10 cellular contexts compared by ENCODE assay signal in genomic region chr12:121925361-121925725, GRCh38. TPM values are rescaled to one million over a fixed set of nuclear protein-coding genes. Genes with fewer than 3 reads are reported as not detected.
DNase-seq lines count a peak whose midpoint lies in the region; ATAC-seq and TF ChIP-seq lines count a peak whose summit lies in the region.
"Had no signal": no experiment of that assay in that cellular context is flagged by ENCODE, and none has a peak within 500 bp of the region (broad histone marks: within the 10 kb centered on the region; RNA-seq: fewer than 3 reads in every experiment).

No MANE protein-coding gene starts in this region.

- H3K4me1 ChIP-seq in ACC112 (ENCODE audit: control insufficient read depth, insufficient read depth, low read length, unreplicated experiment), result peaks cover 35% of the 10 kb centered on the region
- peaks cover 10% of the 10 kb centered on the region for H3K4me1 ChIP-seq in Panc1 (ENCODE audit: control insufficient read depth, insufficient read depth, low read length)
- H3K4me1 ChIP-seq in neural progenitor cell, result peaks cover 7% of the 10 kb centered on the region
- no peaks in the 10 kb centered on the region for H3K4me1 ChIP-seq in effector memory CD4-positive, alpha-beta T cell (ENCODE audit: control insufficient read depth, insufficient read depth, low read length, poor library complexity, severe bottlenecking)

- in situ Hi-C loops in Panc1 (cut with HindIII; ENCODE audit: low pct_unique_long_range_greater_than_20kb, low sequenced_read_pairs), result no loop called here

- peaks cover 12% of the 10 kb centered on the region for H3F3A ChIP-seq in neural progenitor cell (ENCODE audit: low read depth)

- BruUV-seq in Panc1 (replicated peaks; lab: Mats Ljungman, UMichigan), result no TSS peak

- H3K4me3 ChIP-seq in ACC112 (ENCODE audit: low read depth, low read length) (peak overlapping the region; percentile 54), Panc1 (ENCODE audit: low read depth in 2 of 2, low read length in 2 of 2) (no peak overlapping the region), neural progenitor cell (no peak overlapping the region)
- H3K4me3 ChIP-seq in effector memory CD4-positive, alpha-beta T cell (ENCODE audit: insufficient read depth, low read depth, low read length, poor library complexity, severe bottlenecking), result no peak overlapping the region

- peak overlapping the region; percentile 35 for H3K4me3 Mint-ChIP-seq in neural progenitor cell

- H3K36me3 ChIP-seq in ACC112 (ENCODE audit: insufficient read depth, low read length), result no peaks in the 10 kb centered on the region
- H3K36me3 ChIP-seq in Panc1 (ENCODE audit: control insufficient read depth, insufficient read depth, low read length), result no peaks in the 10 kb centered on the region
- no peaks in the 10 kb centered on the region for H3K36me3 ChIP-seq in neural progenitor cell
- no peaks in the 10 kb centered on the region for H3K36me3 ChIP-seq in effector memory CD4-positive, alpha-beta T cell (ENCODE audit: control insufficient read depth, insufficient read depth, low read length)

- H2AFZ ChIP-seq in ACC112 (ENCODE audit: low read length, unreplicated experiment) (peak overlapping the region; percentile 58), neural progenitor cell (replicated peaks) (no peak overlapping the region)

- H3K4me2 ChIP-seq in neural progenitor cell, result no peak overlapping the region

- peaks cover 17% of the 10 kb centered on the region for H3K4me1 Mint-ChIP-seq in neural progenitor cell

- POLR2A ChIA-PET in Panc1 (lab: Charles Lee), result no interaction called here

- DNase-seq in Panc1 (ENCODE audit: low read depth, low spot score) (no peak), fibroblast of gingiva (ENCODE audit: low read depth) (peak; percentile 86), neural progenitor cell (ENCODE audit: low spot score) (no peak)
- no peak for DNase-seq in effector memory CD4-positive, alpha-beta T cell
- DNase-seq: activated gamma-delta T cell, NCI-H2081 treated with DMSO at 0.1 percent for 48 hours had no signal

- H3K27ac Mint-ChIP-seq in neural progenitor cell, result no peak overlapping the region

- H3K9me3 Mint-ChIP-seq in neural progenitor cell, result no peaks in the 10 kb centered on the region

- intact Hi-C loops in Panc1 (cut with micrococcal nuclease; ENCODE audit: unreplicated experiment), result loop anchor here (10.0 kb wide), 1 partner anchor 69 kb away; no protein-coding TSS in a partner anchor

- no peaks in the 10 kb centered on the region for H3K27me3 Mint-ChIP-seq in neural progenitor cell (ENCODE audit: insufficient read depth, low read depth)

- peak; percentile 23; the same call in 1 of the 2 replicates for ATAC-seq in Panc1
- no peak for ATAC-seq in GM18519 (IDR thresholded peaks at IDR 0.05; ENCODE audit: low FRiP score, unreplicated experiment)
- ATAC-seq in GM21381 (IDR thresholded peaks at IDR 0.05; ENCODE audit: unreplicated experiment), result no peak
- ATAC-seq in GM21529 (IDR thresholded peaks at IDR 0.05; ENCODE audit: unreplicated experiment), result no peak

- H3K27ac ChIP-seq in ACC112 (ENCODE audit: low read depth, low read length) (peak overlapping the region; percentile 93), Panc1 (ENCODE audit: low read length) (peak overlapping the region; percentile 82), neural progenitor cell (no peak overlapping the region)
- no peak overlapping the region for H3K27ac ChIP-seq in effector memory CD4-positive, alpha-beta T cell (ENCODE audit: insufficient read depth, low read length, poor library complexity, severe bottlenecking)

- H3K9me3 ChIP-seq in Panc1 (ENCODE audit: control insufficient read depth, insufficient read depth, low read depth, low read length), result no peaks in the 10 kb centered on the region
- H3K9me3 ChIP-seq in neural progenitor cell (ENCODE audit: low read depth), result no peaks in the 10 kb centered on the region
- H3K9me3 ChIP-seq in effector memory CD4-positive, alpha-beta T cell (ENCODE audit: control insufficient read depth, low read length), result no peaks in the 10 kb centered on the region

- no peak for TF ChIP-seq CTCF in Panc1 (IDR thresholded peaks at IDR 0.05)
- no peak for TF ChIP-seq CTCF in neural progenitor cell (IDR thresholded peaks at IDR 0.05)

- H3K27me3 ChIP-seq in ACC112 (ENCODE audit: insufficient read depth, low read length) (no peaks in the 10 kb centered on the region), Panc1 (ENCODE audit: control insufficient read depth, insufficient read depth, low read length) (no peaks in the 10 kb centered on the region), neural progenitor cell (no peaks in the 10 kb centered on the region)
- no peaks in the 10 kb centered on the region for H3K27me3 ChIP-seq in effector memory CD4-positive, alpha-beta T cell (replicated peaks; ENCODE audit: control insufficient read depth, insufficient read depth, low read length, poor library complexity, severe bottlenecking)

- CTCF ChIA-PET in Panc1 (lab: Charles Lee), result no interaction called here

- H3K9ac ChIP-seq in neural progenitor cell, result peak overlapping the region; percentile 9

- no peaks in the 10 kb centered on the region for H4K20me1 ChIP-seq in neural progenitor cell (ENCODE audit: low read depth)

- H3K79me2 ChIP-seq in ACC112 (ENCODE audit: control insufficient read depth, insufficient read depth, low read length, unreplicated experiment) (no peaks in the 10 kb centered on the region), neural progenitor cell (ENCODE audit: low read depth) (no peaks in the 10 kb centered on the region)

- no peaks in the 10 kb centered on the region for H3K36me3 Mint-ChIP-seq in neural progenitor cell

RNA-seq across cellular contexts. Expression of gene CFAP251, which starts 7.0 kb away (rescaled TPM):
- total RNA-seq in Panc1 (2021; ENCODE audit: unreplicated experiment) (4.2 TPM), neural progenitor cell (ENCODE audit: low replicate concordance) (0.92 and 1.5 TPM in 2 replicates)
- polyA plus RNA-seq in Panc1 (2012; ENCODE audit: insufficient read length), result 3.3 TPM

RNA-seq across cellular contexts. Expression of gene PSMD9, which starts 36.8 kb away (rescaled TPM):
- 62.7 TPM for total RNA-seq in Panc1 (2021; ENCODE audit: unreplicated experiment)
- polyA plus RNA-seq in Panc1 (2012; ENCODE audit: insufficient read length), result 109 TPM
- total RNA-seq in neural progenitor cell (ENCODE audit: low replicate concordance), result 46.4 and 60.9 TPM in 2 replicates

Comparison
In these comparisons a context has a peak if more than half of its experiments do, and no peak if none do; other contexts are left out.
1. H3K27ac ChIP-seq: peak in ACC112 (single experiment) and Panc1 (single experiment); none in neural progenitor cell (single experiment) and effector memory CD4-positive, alpha-beta T cell (single experiment).